16 cellular contexts compared by ENCODE assay signal in the genomic region with DNA sequence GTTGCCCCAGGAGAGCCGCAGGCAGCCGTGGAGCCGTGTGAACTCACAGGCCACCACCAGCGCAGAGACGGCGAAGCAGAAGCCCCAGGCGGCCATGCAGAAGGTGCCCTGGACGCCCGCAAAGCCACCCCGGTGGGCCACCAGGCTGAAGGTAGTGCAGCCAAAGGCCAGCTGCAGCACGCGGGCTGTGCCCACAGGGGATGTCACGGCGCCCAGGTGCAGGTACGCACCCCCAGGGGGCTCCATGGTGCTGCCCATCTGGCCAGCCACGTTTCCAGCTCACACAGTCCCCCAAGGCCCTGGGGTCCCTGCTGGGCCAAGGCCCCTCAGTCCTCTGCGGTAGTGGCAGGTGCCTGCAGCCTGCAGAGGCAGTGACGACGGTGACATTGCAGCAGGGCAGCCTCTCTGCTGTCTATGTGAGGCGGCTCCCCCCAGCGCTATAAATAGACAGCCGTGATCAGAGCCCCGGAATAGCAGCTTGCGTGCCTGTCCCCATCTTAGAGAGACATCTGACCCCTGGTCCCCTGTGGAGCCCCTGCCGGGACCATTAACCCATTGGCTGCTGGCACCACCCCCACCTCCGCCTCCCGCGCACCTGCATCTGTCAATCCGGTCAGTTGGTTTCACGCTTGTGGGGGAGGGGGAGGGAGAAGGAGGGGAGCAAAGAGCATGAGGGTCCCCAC. TPM values are rescaled to one million over a fixed set of nuclear protein-coding genes. Genes with fewer than 3 reads are reported as not detected.
DNase-seq lines count a peak whose midpoint lies in the region; ATAC-seq lines count a peak whose summit lies in the region.
"Had no signal": no experiment of that assay in that cellular context is flagged by ENCODE, and none has a peak within 500 bp of the region (broad histone marks: within the 10 kb centered on the region; RNA-seq: fewer than 3 reads in every experiment).

No MANE protein-coding gene starts in this region.

- no peaks in the 10 kb centered on the region for H3K9me3 ChIP-seq in HAP-1

- no peaks in the 10 kb centered on the region for H3K36me3 ChIP-seq in HAP-1 (replicated peaks)
- H3K36me3 ChIP-seq: brain microvascular endothelial cell had no signal

- no peaks in the 10 kb centered on the region for H3K27me3 ChIP-seq in HAP-1 (ENCODE audit: low read depth)
- H3K27me3 ChIP-seq: hepatocyte had no signal

- H3K4me1 ChIP-seq in HAP-1: peaks cover 5% of the 10 kb centered on the region; the same call in 1 of the 2 replicates

- in situ Hi-C loops in HAP-1 (cut with MboI; ENCODE audit: low sequenced_read_pairs): no loop called here

- intact Hi-C loops in left cardiac atrium (cut with DNase I): no loop called here

- H3K4me3 ChIP-seq in HAP-1: no peak overlapping the region
- H3K4me3 ChIP-seq: hepatocyte had no signal

- DNase-seq in NCI-H748 (lab: John Stamatoyannopoulos, UW; ENCODE audit: unreplicated experiment): peak; percentile 22
- no peak for DNase-seq in NCI-H748 treated with DMSO at 0.1 percent for 48 hours (lab: John Stamatoyannopoulos, UW)
- peak; percentile 50 for DNase-seq in RPMI8226
- DNase-seq in left cardiac atrium: no peak
- DNase-seq in retina: peak; percentile 67
- no peak for DNase-seq in stimulated activated CD4-positive, alpha-beta T cell treated with anti-CD3 and anti-CD28 coated beads, Interleukin-2, amount 100 ng/mL, for 24 hours
- no peak for DNase-seq in HAP-1 (ENCODE audit: low spot score in 2 of 2)
- DNase-seq: activated CD4-positive, alpha-beta T cell treated with anti-CD3 and anti-CD28 coated beads for 1 hour; activated gamma-delta T cell treated with Interleukin-2 at 50 U/mL for 16 hours; brain microvascular endothelial cell; MM.1S; SW 1271 had no signal

- peak; percentile 19 to 29 for ATAC-seq in left cardiac atrium
- ATAC-seq in activated CD4-positive, CD25-positive, alpha-beta regulatory T cell treated with anti-CD3 and anti-CD28 coated beads, Interleukin-2, amount 50 U/mL, for 24 hours: no peak

RNA-seq across cellular contexts. Expression of a gene that starts 4.5 kb away (rescaled TPM):
- total RNA-seq in left cardiac atrium: 10 to 100 TPM in 1 of 2 donors, 1 to 10 TPM in 1; 9.6 to 10.5 TPM

RNA-seq across cellular contexts. Expression of a gene that starts 5.4 kb away (rescaled TPM):
- under 1 TPM in 1 of 2 donors, not detected in 1; 0.50 TPM for total RNA-seq in left cardiac atrium
- total RNA-seq: endothelial cell of umbilical vein, hepatocyte, osteoblast had no signal

RNA-seq across cellular contexts. Expression of a gene that starts 14.1 kb away (rescaled TPM):
- 10 to 100 TPM; 20.9 to 25.1 TPM for total RNA-seq in left cardiac atrium

RNA-seq across cellular contexts. Expression of a gene that starts 19.4 kb away (rescaled TPM):
- total RNA-seq in left cardiac atrium: not detected
- total RNA-seq: endothelial cell of umbilical vein had no signal

RNA-seq across cellular contexts. Expression of a gene that starts 23.6 kb away (rescaled TPM):
- 1 to 10 TPM; 8.9 to 9.2 TPM for total RNA-seq in left cardiac atrium

Comparison
In these comparisons a context has a peak if more than half of its experiments do, and no peak if none do; other contexts are left out.
1. DNase-seq: peak in NCI-H748 (single experiment), RPMI8226 (single experiment) and retina (single experiment); none in NCI-H748 treated with DMSO at 0.1 percent for 48 hours (single experiment), left cardiac atrium (single experiment), stimulated activated CD4-positive, alpha-beta T cell treated with anti-CD3 and anti-CD28 coated beads, Interleukin-2, amount 100 ng/mL, for 24 hours (0 of 2) and HAP-1 (0 of 2).
2. ATAC-seq: peak in left cardiac atrium (2 of 2); none in activated CD4-positive, CD25-positive, alpha-beta regulatory T cell treated with anti-CD3 and anti-CD28 coated beads, Interleukin-2, amount 50 U/mL, for 24 hours (0 of 2).